10 cellular contexts compared by ENCODE assay signal in the genomic region with DNA sequence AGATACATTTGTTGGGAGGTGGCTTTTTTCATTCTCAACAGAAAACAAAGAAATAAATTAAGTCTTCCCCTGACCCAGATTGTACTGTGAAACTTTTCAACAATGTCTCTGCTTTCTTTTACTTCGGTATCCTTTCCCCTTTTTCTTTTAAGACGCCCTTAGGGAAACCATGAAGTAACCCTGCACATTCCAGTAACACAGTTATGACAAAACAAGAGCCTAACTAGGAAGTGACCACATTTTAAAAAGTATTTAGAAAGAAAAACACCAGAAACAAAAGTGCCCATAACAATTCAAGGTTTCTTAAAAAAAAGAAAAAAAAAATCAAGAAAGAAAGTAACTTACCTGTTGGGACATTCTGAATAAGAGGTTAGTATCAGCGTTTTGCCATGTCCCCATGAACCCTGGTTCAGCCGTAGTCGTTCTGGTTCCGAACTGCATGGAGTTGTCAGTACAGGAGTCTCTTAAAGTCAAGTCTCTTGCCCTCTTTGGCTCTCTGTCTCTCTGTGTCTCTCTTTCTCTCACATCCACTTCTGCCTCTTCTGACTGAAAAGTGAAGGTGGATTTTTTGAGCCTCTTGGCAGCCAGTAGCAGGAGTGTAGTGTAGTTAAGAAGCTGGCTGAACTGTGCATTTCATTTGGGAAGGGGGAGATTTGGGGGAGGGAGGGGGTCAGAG.
DNase-seq lines count a peak whose midpoint lies in the region; ATAC-seq, FAIRE-seq and TF ChIP-seq lines count a peak whose summit lies in the region.
"Had no signal": no experiment of that assay in that cellular context is flagged by ENCODE, and none has a peak within 500 bp of the region (broad histone marks: within the 10 kb centered on the region; RNA-seq: fewer than 3 reads in every experiment).

No MANE protein-coding gene starts in this region.

- no peaks in the 10 kb centered on the region; the same call in 1 of the 2 replicates for H3K27me3 Mint-ChIP-seq in WTC11 (ENCODE audit: low read depth)

- DNase-seq in WTC11 (ENCODE audit: low spot score) (no peak), heart left ventricle (no peak), cerebellar nuclear complex (lab: John Stamatoyannopoulos, UW) (no peak), RPMI8226 (no peak)
- DNase-seq in effector CD8-positive, alpha-beta T cell (lab: John Stamatoyannopoulos, UW), result no peak
- DNase-seq: stimulated activated naive CD4-positive, alpha-beta T cell treated with Interleukin-2 at 50 U/mL for 16 hours had no signal

- peak overlapping the region; percentile 60 for H3K9ac ChIP-seq in rectal smooth muscle tissue (ENCODE audit: low read length)

- TF ChIP-seq CTCF in WTC11 (IDR thresholded peaks at IDR 0.05) (no peak), heart left ventricle (IDR thresholded peaks at IDR 0.05) (no peak)

- peak overlapping the region; percentile 96 for H3K27ac Mint-ChIP-seq in WTC11

- FAIRE-seq in G401.6 (lab: Jason Lieb, UNC), result peak; percentile 70
- FAIRE-seq: islet of Langerhans had no signal

- POLR2A ChIA-PET in WTC11 (lab: Charles Lee), result interaction anchor here (1.0 kb wide), 1 partner anchor 15 kb away, joined by 3 read pairs; no protein-coding TSS in a partner anchor

- no peaks in the 10 kb centered on the region for H3K9me3 ChIP-seq in heart left ventricle

- CTCF ChIA-PET in WTC11 (lab: Charles Lee), result interaction anchor here (0.8 kb wide), 1 partner anchor 23 kb away, joined by 3 read pairs; no protein-coding TSS in a partner anchor

- H3K4me3 ChIP-seq in heart left ventricle, result peak overlapping the region in 11 of 12 donors; percentile 45 to 70 (median 59)
- peak overlapping the region; percentile 59 for H3K4me3 ChIP-seq in rectal smooth muscle tissue (ENCODE audit: low read length)

- ATAC-seq in WTC11 (no peak; the same call in 1 of the 2 replicates), heart left ventricle (peak in 2 of 4 donors; percentile 31 to 35), GM21717 (IDR thresholded peaks at IDR 0.05; ENCODE audit: unreplicated experiment) (no peak)

- peak overlapping the region; percentile 94 for H3K4me3 Mint-ChIP-seq in WTC11

- H3K4me1 ChIP-seq in heart left ventricle, result peaks cover 0 to 15% (median 1%) of the 10 kb centered on the region in 12 donors
- peaks cover 14% of the 10 kb centered on the region for H3K4me1 ChIP-seq in rectal smooth muscle tissue (ENCODE audit: control insufficient read depth, insufficient read depth, low read length)

- H3K4me1 Mint-ChIP-seq in WTC11, result peaks cover 74% of the 10 kb centered on the region

- peaks cover 0 to 34% (median 16%) of the 10 kb centered on the region in 9 donors for H3K27me3 ChIP-seq in heart left ventricle
- H3K27me3 ChIP-seq in rectal smooth muscle tissue (ENCODE audit: control insufficient read depth, insufficient read depth, low read length), result no peaks in the 10 kb centered on the region

- intact Hi-C loops in heart left ventricle (cut with DNase I), result loop anchor here in 3 of 10 donors (10.0 kb wide), 3 partner anchors 103 to 533 kb away; no protein-coding TSS in a partner anchor

- H3K36me3 Mint-ChIP-seq in WTC11, result no peaks in the 10 kb centered on the region

- H3K9me3 Mint-ChIP-seq in WTC11, result no peaks in the 10 kb centered on the region

- WGBS in heart left ventricle, 4 donors, result 24 to 27% (median 26%) methylated on average over 6 of the region's 6 CpGs

- no peaks in the 10 kb centered on the region for H3K36me3 ChIP-seq in heart left ventricle
- no peaks in the 10 kb centered on the region for H3K36me3 ChIP-seq in rectal smooth muscle tissue (ENCODE audit: control insufficient read depth, insufficient read depth, low read length)

- no peak for TF ChIP-seq POLR2A in heart left ventricle (IDR thresholded peaks at IDR 0.05)

- H3K27ac ChIP-seq in heart left ventricle (peak overlapping the region; percentile 52 to 88 (median 79)), rectal smooth muscle tissue (ENCODE audit: low read depth, low read length) (peak overlapping the region; percentile 94)

TF ChIP-seq in WTC11, 78 proteins besides CTCF, POLR2A, EP300 and RAD21 (continues in another document):
- TF ChIP-seq TP53 (CRISPR knock-in tag; IDR thresholded peaks at IDR 0.05), result no peak
- no peak for TF ChIP-seq SP1 (CRISPR knock-in tag; conservative IDR thresholded peaks at IDR 0.05)
- TF ChIP-seq, protein P1, sequence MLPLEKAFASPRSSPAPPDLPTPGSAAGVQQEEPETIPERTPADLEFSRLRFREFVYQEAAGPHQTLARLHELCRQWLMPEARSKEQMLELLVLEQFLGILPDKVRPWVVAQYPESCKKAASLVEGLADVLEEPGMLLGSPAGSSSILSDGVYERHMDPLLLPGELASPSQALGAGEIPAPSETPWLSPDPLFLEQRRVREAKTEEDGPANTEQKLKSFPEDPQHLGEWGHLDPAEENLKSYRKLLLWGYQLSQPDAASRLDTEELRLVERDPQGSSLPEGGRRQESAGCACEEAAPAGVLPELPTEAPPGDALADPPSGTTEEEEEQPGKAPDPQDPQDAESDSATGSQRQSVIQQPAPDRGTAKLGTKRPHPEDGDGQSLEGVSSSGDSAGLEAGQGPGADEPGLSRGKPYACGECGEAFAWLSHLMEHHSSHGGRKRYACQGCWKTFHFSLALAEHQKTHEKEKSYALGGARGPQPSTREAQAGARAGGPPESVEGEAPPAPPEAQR (CRISPR knock-in tag; IDR thresholded peaks at IDR 0.05), result no peak
- TF ChIP-seq CREB1 (CRISPR knock-in tag; IDR thresholded peaks at IDR 0.05), result no peak
- TF ChIP-seq, protein P2, sequence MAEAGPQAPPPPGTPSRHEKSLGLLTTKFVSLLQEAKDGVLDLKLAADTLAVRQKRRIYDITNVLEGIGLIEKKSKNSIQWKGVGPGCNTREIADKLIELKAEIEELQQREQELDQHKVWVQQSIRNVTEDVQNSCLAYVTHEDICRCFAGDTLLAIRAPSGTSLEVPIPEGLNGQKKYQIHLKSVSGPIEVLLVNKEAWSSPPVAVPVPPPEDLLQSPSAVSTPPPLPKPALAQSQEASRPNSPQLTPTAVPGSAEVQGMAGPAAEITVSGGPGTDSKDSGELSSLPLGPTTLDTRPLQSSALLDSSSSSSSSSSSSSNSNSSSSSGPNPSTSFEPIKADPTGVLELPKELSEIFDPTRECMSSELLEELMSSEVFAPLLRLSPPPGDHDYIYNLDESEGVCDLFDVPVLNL (CRISPR knock-in tag; IDR thresholded peaks at IDR 0.05; ENCODE audit: borderline replicate concordance, low read depth), result no peak
- TF ChIP-seq, protein P3, sequence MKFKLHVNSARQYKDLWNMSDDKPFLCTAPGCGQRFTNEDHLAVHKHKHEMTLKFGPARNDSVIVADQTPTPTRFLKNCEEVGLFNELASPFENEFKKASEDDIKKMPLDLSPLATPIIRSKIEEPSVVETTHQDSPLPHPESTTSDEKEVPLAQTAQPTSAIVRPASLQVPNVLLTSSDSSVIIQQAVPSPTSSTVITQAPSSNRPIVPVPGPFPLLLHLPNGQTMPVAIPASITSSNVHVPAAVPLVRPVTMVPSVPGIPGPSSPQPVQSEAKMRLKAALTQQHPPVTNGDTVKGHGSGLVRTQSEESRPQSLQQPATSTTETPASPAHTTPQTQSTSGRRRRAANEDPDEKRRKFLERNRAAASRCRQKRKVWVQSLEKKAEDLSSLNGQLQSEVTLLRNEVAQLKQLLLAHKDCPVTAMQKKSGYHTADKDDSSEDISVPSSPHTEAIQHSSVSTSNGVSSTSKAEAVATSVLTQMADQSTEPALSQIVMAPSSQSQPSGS (CRISPR knock-in tag; IDR thresholded peaks at IDR 0.05; ENCODE audit: borderline replicate concordance, low read depth), result no peak
- no peak for TF ChIP-seq OVOL2 (CRISPR knock-in tag; IDR thresholded peaks at IDR 0.05; ENCODE audit: borderline replicate concordance)
- TF ChIP-seq GTF2I (CRISPR knock-in tag; conservative IDR thresholded peaks at IDR 0.05), result no peak
- no peak for TF ChIP-seq ZNF219 (CRISPR knock-in tag; IDR thresholded peaks at IDR 0.05; ENCODE audit: borderline replicate concordance)
- TF ChIP-seq ETV6 (CRISPR knock-in tag; IDR thresholded peaks at IDR 0.05), result no peak
- TF ChIP-seq, protein P4, sequence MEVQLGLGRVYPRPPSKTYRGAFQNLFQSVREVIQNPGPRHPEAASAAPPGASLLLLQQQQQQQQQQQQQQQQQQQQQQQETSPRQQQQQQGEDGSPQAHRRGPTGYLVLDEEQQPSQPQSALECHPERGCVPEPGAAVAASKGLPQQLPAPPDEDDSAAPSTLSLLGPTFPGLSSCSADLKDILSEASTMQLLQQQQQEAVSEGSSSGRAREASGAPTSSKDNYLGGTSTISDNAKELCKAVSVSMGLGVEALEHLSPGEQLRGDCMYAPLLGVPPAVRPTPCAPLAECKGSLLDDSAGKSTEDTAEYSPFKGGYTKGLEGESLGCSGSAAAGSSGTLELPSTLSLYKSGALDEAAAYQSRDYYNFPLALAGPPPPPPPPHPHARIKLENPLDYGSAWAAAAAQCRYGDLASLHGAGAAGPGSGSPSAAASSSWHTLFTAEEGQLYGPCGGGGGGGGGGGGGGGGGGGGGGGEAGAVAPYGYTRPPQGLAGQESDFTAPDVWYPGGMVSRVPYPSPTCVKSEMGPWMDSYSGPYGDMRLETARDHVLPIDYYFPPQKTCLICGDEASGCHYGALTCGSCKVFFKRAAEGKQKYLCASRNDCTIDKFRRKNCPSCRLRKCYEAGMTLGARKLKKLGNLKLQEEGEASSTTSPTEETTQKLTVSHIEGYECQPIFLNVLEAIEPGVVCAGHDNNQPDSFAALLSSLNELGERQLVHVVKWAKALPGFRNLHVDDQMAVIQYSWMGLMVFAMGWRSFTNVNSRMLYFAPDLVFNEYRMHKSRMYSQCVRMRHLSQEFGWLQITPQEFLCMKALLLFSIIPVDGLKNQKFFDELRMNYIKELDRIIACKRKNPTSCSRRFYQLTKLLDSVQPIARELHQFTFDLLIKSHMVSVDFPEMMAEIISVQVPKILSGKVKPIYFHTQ (CRISPR knock-in tag; IDR thresholded peaks at IDR 0.05), result no peak
- no peak for TF ChIP-seq SMAD3 (CRISPR knock-in tag; IDR thresholded peaks at IDR 0.05; ENCODE audit: borderline replicate concordance)
